ENCODE assay signal across 11 cellular contexts in genomic region chr1:62725255-62725654, GRCh38. TPM values are rescaled to one million over a fixed set of nuclear protein-coding genes. Genes with fewer than 3 reads are reported as not detected.
DNase-seq lines count a peak whose midpoint lies in the region; ATAC-seq and TF ChIP-seq lines count a peak whose summit lies in the region.
"Had no signal": no experiment of that assay in that cellular context is flagged by ENCODE, and none has a peak within 500 bp of the region (broad histone marks: within the 10 kb centered on the region; RNA-seq: fewer than 3 reads in every experiment).

No MANE protein-coding gene starts in this region.

- H3K27ac ChIP-seq in fibroblast of lung (ENCODE audit: insufficient read depth, low read length) (peak overlapping the region; percentile 19), Peyer's patch (no peak overlapping the region)

- TF ChIP-seq CTCF in fibroblast of lung (conservative IDR thresholded peaks at IDR 0.05 in 1 of 2, IDR thresholded peaks at IDR 0.05 in 1 of 2; ENCODE audit: low read depth in 1 of 2, low read length in 2 of 2) (no peak), progenitor cell of endocrine pancreas (IDR thresholded peaks at IDR 0.05; ENCODE audit: unreplicated experiment) (no peak), Peyer's patch (IDR thresholded peaks at IDR 0.05) (no peak)

- H3K4me1 Mint-ChIP-seq in progenitor cell of endocrine pancreas (ENCODE audit: low read depth) = peaks cover 41% of the 10 kb centered on the region

- peak overlapping the region; percentile 39 for H3K4me2 ChIP-seq in fibroblast of lung (ENCODE audit: extremely low read depth, insufficient read depth, low read length)

- ATAC-seq in SK-N-SH treated with all-trans-retinoic acid at 6 μM for 48 hours = peak; percentile 65
- ATAC-seq in HG03342 (IDR thresholded peaks at IDR 0.05; ENCODE audit: unreplicated experiment) = no peak
- no peak for ATAC-seq in GM18517 (IDR thresholded peaks at IDR 0.05; ENCODE audit: unreplicated experiment)

- no peaks in the 10 kb centered on the region for H3K79me2 ChIP-seq in fibroblast of lung (ENCODE audit: control insufficient read depth, insufficient read depth, low read length)

- H3K9ac ChIP-seq in fibroblast of lung (ENCODE audit: insufficient read depth, low read length) = no peak overlapping the region

- H3K4me3 Mint-ChIP-seq in progenitor cell of endocrine pancreas (ENCODE audit: low read depth) = no peak overlapping the region

- no peak overlapping the region for H2AFZ ChIP-seq in fibroblast of lung (ENCODE audit: low read length)

- no peak for TF ChIP-seq POLR2A in Peyer's patch (IDR thresholded peaks at IDR 0.05)

- H3K27ac Mint-ChIP-seq in progenitor cell of endocrine pancreas = peak overlapping the region; percentile 30

- H3K9me3 Mint-ChIP-seq in progenitor cell of endocrine pancreas (ENCODE audit: low read depth) = no peaks in the 10 kb centered on the region

- H3K27me3 Mint-ChIP-seq in progenitor cell of endocrine pancreas = no peaks in the 10 kb centered on the region

- H3K36me3 ChIP-seq in fibroblast of lung (ENCODE audit: control insufficient read depth, insufficient read depth, low read length) = no peaks in the 10 kb centered on the region
- no peaks in the 10 kb centered on the region for H3K36me3 ChIP-seq in Peyer's patch

- no peaks in the 10 kb centered on the region for H3K36me3 Mint-ChIP-seq in progenitor cell of endocrine pancreas (ENCODE audit: insufficient read depth)

- H3K4me3 ChIP-seq in fibroblast of lung (replicated peaks in 1 of 4; ENCODE audit: control extremely low read depth in 1 of 4, insufficient read depth in 1 of 4, low read depth in 3 of 4, low read length in 4 of 4) (peak overlapping the region in 3 of 4 experiments; percentile 11 to 30 (median 22)), Peyer's patch (no peak overlapping the region)

- no peaks in the 10 kb centered on the region for H3K9me3 ChIP-seq in fibroblast of lung (ENCODE audit: control insufficient read depth, insufficient read depth, low read depth, low read length)
- no peaks in the 10 kb centered on the region for H3K9me3 ChIP-seq in Peyer's patch

- no peaks in the 10 kb centered on the region for H3K27me3 ChIP-seq in fibroblast of lung (ENCODE audit: control insufficient read depth, insufficient read depth, low read length)
- H3K27me3 ChIP-seq in Peyer's patch = no peaks in the 10 kb centered on the region

- DNase-seq in GM04503 (ENCODE audit: low read depth) (peak; percentile 88), fibroblast of lung (ENCODE audit: low read depth in 2 of 2) (peak; percentile 65 to 86), progenitor cell of endocrine pancreas (ENCODE audit: low spot score, unreplicated experiment) (no peak), NCI-H526 (lab: John Stamatoyannopoulos, UW) (no peak), Peyer's patch (no peak)
- DNase-seq: activated effector memory CD4-positive, alpha-beta T cell treated with Interleukin-2 at 50 U/mL for 16 hours; hippocampal formation; KG1 had no signal

- H4K20me1 ChIP-seq in fibroblast of lung (ENCODE audit: control insufficient read depth, extremely low read depth, insufficient read depth, low read length) = no peaks in the 10 kb centered on the region

- H3K4me1 ChIP-seq in fibroblast of lung (ENCODE audit: control insufficient read depth, extremely low read depth, insufficient read depth, low read length) = peaks cover 7% of the 10 kb centered on the region
- H3K4me1 ChIP-seq in Peyer's patch = peaks cover 0 to 30% (median 2%) of the 10 kb centered on the region in 4 donors

TF ChIP-seq in SK-N-SH treated with all-trans-retinoic acid at 6 μM for 48 hours, 23 proteins besides CTCF, POLR2A, EP300 and RAD21:
- no peak for TF ChIP-seq POU6F1 (CRISPR knock-in tag; IDR thresholded peaks at IDR 0.05; ENCODE audit: borderline replicate concordance, low read depth)
- no peak for TF ChIP-seq ZFP3 (CRISPR knock-in tag; IDR thresholded peaks at IDR 0.05)

RNA-seq across cellular contexts. Expression of gene DOCK7, which starts 37.1 kb away (rescaled TPM):
- 92.5 and 153 TPM in 2 replicates for total RNA-seq in fibroblast of lung
- polyA plus RNA-seq in fibroblast of lung = 48.4 and 66.5 TPM in 2 replicates
- polyA plus RNA-seq in fibroblast of lung (2012) = 60.8 and 83.5 TPM in 2 replicates
- polyA minus RNA-seq in fibroblast of lung (ENCODE audit: low replicate concordance) = 44.2 and 88.0 TPM in 2 replicates
- total RNA-seq in progenitor cell of endocrine pancreas = 73.1 and 83.0 TPM in 2 replicates
- 10 to 100 TPM; 33.4 to 52.0 (median 46.8) TPM for total RNA-seq in Peyer's patch

RNA-seq across cellular contexts. Expression of gene ATG4C, which starts 58.7 kb away (rescaled TPM):
- 10.3 and 12.1 TPM in 2 replicates for total RNA-seq in fibroblast of lung
- 6.4 and 9.0 TPM in 2 replicates for polyA plus RNA-seq in fibroblast of lung
- polyA plus RNA-seq in fibroblast of lung (2012) = 6.0 and 7.6 TPM in 2 replicates
- 0.78 and 1.7 TPM in 2 replicates for polyA minus RNA-seq in fibroblast of lung (ENCODE audit: low replicate concordance)
- 13.0 and 13.2 TPM in 2 replicates for total RNA-seq in progenitor cell of endocrine pancreas
- total RNA-seq in Peyer's patch = 10 to 100 TPM in 2 of 4 donors, 1 to 10 TPM in 1, under 1 TPM in 1; 0.85 to 32.2 (median 11.7) TPM

Comparison
In these comparisons a context has a peak if more than half of its experiments do, and no peak if none do; other contexts are left out.
1. DNase-seq: peak in GM04503 (single experiment) and fibroblast of lung (2 of 2); none in progenitor cell of endocrine pancreas (single experiment), NCI-H526 (0 of 2) and Peyer's patch (0 of 3).
2. H3K4me3 ChIP-seq: peak in fibroblast of lung (3 of 4); none in Peyer's patch (0 of 4).